Comparison of ENCODE assay signal across 27 cellular contexts in genomic region chr7:156147771-156148504, GRCh38.
"Had no signal": no experiment of that assay in that cellular context is flagged by ENCODE, and none has a peak within 500 bp of the region (broad histone marks: within the 10 kb centered on the region; RNA-seq: fewer than 3 reads in every experiment).

No MANE protein-coding gene starts in this region.

- H3K9me3 ChIP-seq: ascending aorta, SJSA1, SK-N-SH had no signal

- H3K27me3 Mint-ChIP-seq: activated CD4-positive, alpha-beta T cell treated with anti-CD3 and anti-CD28 coated beads, Interleukin-2, amount 10 ng/mL, durations not matched to agents 7 days and 5 days had no signal

- H3K4me3 ChIP-seq: ascending aorta, SJSA1 had no signal

- H3K36me3 Mint-ChIP-seq: activated naive CD8-positive, alpha-beta T cell treated with anti-CD3 and anti-CD28 coated beads for 36 hours had no signal

- H3K27me3 ChIP-seq: ascending aorta had no signal

- H3K4me1 Mint-ChIP-seq: activated CD4-positive, alpha-beta T cell treated with anti-CD3 and anti-CD28 coated beads for 36 hours; activated CD4-positive, alpha-beta T cell treated with anti-CD3 and anti-CD28 coated beads, Interleukin-2, amount 10 ng/mL, durations not matched to agents 7 days and 5 days; activated naive CD8-positive, alpha-beta T cell treated with anti-CD3 and anti-CD28 coated beads for 36 hours had no signal

- DNase-seq: activated CD4-positive, alpha-beta T cell treated with anti-CD3 and anti-CD28 coated beads for 36 hours; activated CD4-positive, alpha-beta T cell treated with anti-CD3 and anti-CD28 coated beads, Interleukin-2, amount 10 ng/mL, durations not matched to agents 7 days and 5 days; activated CD4-positive, alpha-beta T cell treated with anti-CD3 and anti-CD28 coated beads, Interleukin-2, amount 50 U/mL, for 48 hours; activated CD8-positive, alpha-beta T cell treated with anti-CD3 and anti-CD28 coated beads, Interleukin-2, amount 10 ng/mL, durations not matched to agents 7 days and 5 days; activated naive CD4-positive, alpha-beta T cell; activated naive CD4-positive, alpha-beta T cell treated with anti-CD3 and anti-CD28 coated beads, Interleukin-2, amount 50 U/mL, for 16 hours; activated naive CD8-positive, alpha-beta T cell treated with anti-CD3 and anti-CD28 coated beads for 36 hours; activated T-cell treated with anti-CD3 and anti-CD28 coated beads, Interleukin-2, amount 50 U/mL, for 4 hours; amniotic stem cell; MM.1S; MV-4-11; NCI-H1092; NCI-H1436 treated with DMSO at 0.1 percent for 48 hours; NCI-H1694 treated with DMSO at 0.1 percent for 48 hours; NCI-H2029; NCI-H345; NCI-H524 treated with DMSO at 0.1 percent for 48 hours; RPMI8226; SHP77 treated with DMSO at 0.1 percent for 48 hours; SK-N-SH had no signal

- H3K9me3 Mint-ChIP-seq: activated CD4-positive, alpha-beta T cell treated with anti-CD3 and anti-CD28 coated beads, Interleukin-2, amount 10 ng/mL, durations not matched to agents 7 days and 5 days; activated naive CD8-positive, alpha-beta T cell treated with anti-CD3 and anti-CD28 coated beads for 36 hours; activated T-cell treated with anti-CD3 and anti-CD28 coated beads, Interleukin-2, amount 50 U/mL, for 4 hours; activated T-helper 1 cell treated with anti-CD3 and anti-CD28 coated beads, Interleukin-12 subunit alpha, Interleukin-12 subunit beta, Interleukin-2, Interleukin-4 antibody, amounts not matched to agents 30 ng/mL and 10 ng/mL and 1 ng/mL, durations not matched to agents 14 hours and 24 hours and 36 hours; T-helper 1 cell treated with Interleukin-12 subunit alpha and Interleukin-12 subunit beta and Interleukin-4 antibody, amounts not matched to agents 30 μg/mL and 1 μg/mL, for 36 hours; T-helper 2 cell treated with Interferon-gamma antibody and Interleukin-4, amounts not matched to agents 5 μg/mL and 100 μg/mL, for 36 hours had no signal

- ATAC-seq: activated CD4-positive, alpha-beta T cell treated with anti-CD3 and anti-CD28 coated beads for 36 hours; activated CD8-positive, alpha-beta T cell treated with anti-CD3 and anti-CD28 coated beads, Interleukin-2, amount 10 ng/mL, durations not matched to agents 7 days and 5 days; activated T-cell treated with anti-CD3 and anti-CD28 coated beads, Interleukin-2, amount 50 U/mL, for 4 hours; Panc1 had no signal

- H3K4me3 Mint-ChIP-seq: activated CD4-positive, alpha-beta T cell treated with anti-CD3 and anti-CD28 coated beads for 36 hours; activated CD4-positive, alpha-beta T cell treated with anti-CD3 and anti-CD28 coated beads, Interleukin-2, amount 10 ng/mL, durations not matched to agents 7 days and 5 days; activated CD8-positive, alpha-beta T cell treated with anti-CD3 and anti-CD28 coated beads, Interleukin-2, amount 10 ng/mL, durations not matched to agents 7 days and 5 days; activated naive CD8-positive, alpha-beta T cell treated with anti-CD3 and anti-CD28 coated beads for 36 hours; activated T-cell treated with anti-CD3 and anti-CD28 coated beads, Interleukin-2, amount 50 U/mL, for 4 hours; activated T-helper 1 cell treated with anti-CD3 and anti-CD28 coated beads, Interleukin-12 subunit alpha, Interleukin-12 subunit beta, Interleukin-2, Interleukin-4 antibody, amounts not matched to agents 30 ng/mL and 10 ng/mL and 1 ng/mL, durations not matched to agents 14 hours and 24 hours and 36 hours; T-helper 1 cell treated with Interleukin-12 subunit alpha and Interleukin-12 subunit beta and Interleukin-4 antibody, amounts not matched to agents 30 μg/mL and 1 μg/mL, for 36 hours; T-helper 2 cell treated with Interferon-gamma antibody and Interleukin-4, amounts not matched to agents 5 μg/mL and 100 μg/mL, for 36 hours had no signal

- H3K27ac Mint-ChIP-seq: activated CD4-positive, alpha-beta T cell treated with anti-CD3 and anti-CD28 coated beads for 36 hours; activated CD4-positive, alpha-beta T cell treated with anti-CD3 and anti-CD28 coated beads, Interleukin-2, amount 10 ng/mL, durations not matched to agents 7 days and 5 days; activated CD8-positive, alpha-beta T cell treated with anti-CD3 and anti-CD28 coated beads, Interleukin-2, amount 10 ng/mL, durations not matched to agents 7 days and 5 days; activated naive CD8-positive, alpha-beta T cell treated with anti-CD3 and anti-CD28 coated beads for 36 hours; activated T-helper 1 cell treated with anti-CD3 and anti-CD28 coated beads, Interleukin-12 subunit alpha, Interleukin-12 subunit beta, Interleukin-2, Interleukin-4 antibody, amounts not matched to agents 30 ng/mL and 10 ng/mL and 1 ng/mL, durations not matched to agents 14 hours and 24 hours and 36 hours; T-helper 1 cell treated with Interleukin-12 subunit alpha and Interleukin-12 subunit beta and Interleukin-4 antibody, amounts not matched to agents 30 μg/mL and 1 μg/mL, for 36 hours; T-helper 2 cell treated with Interferon-gamma antibody and Interleukin-4, amounts not matched to agents 5 μg/mL and 100 μg/mL, for 36 hours had no signal

- H3K36me3 ChIP-seq: ascending aorta, SJSA1 had no signal

- H3K27ac ChIP-seq: ascending aorta, KMS-11, SJSA1 had no signal

- H3K4me1 ChIP-seq: ascending aorta, SJSA1 had no signal
